Comparison of ENCODE assay signal across 11 cellular contexts in genomic region chr11:68337399-68337835, GRCh38. TPM values are rescaled to one million over a fixed set of nuclear protein-coding genes. Genes with fewer than 3 reads are reported as not detected.
DNase-seq lines count a peak whose midpoint lies in the region; ATAC-seq and TF ChIP-seq lines count a peak whose summit lies in the region.
"Had no signal": no experiment of that assay in that cellular context is flagged by ENCODE, and none has a peak within 500 bp of the region (broad histone marks: within the 10 kb centered on the region; RNA-seq: fewer than 3 reads in every experiment).

No MANE protein-coding gene starts in this region.

- peaks cover 27 to 100% (median 92%) of the 10 kb centered on the region in 11 experiments; a peak in 20 of 22 replicates for H4K20me1 ChIP-seq in BLaER1 treated with 17β-estradiol and CSF1 and Interleukin-3, amounts not matched to agents 10 nM and 100 nM

- peaks cover 0 to 43% (median 9%) of the 10 kb centered on the region in 11 experiments; a peak in 9 of 22 replicates for H3K36me3 ChIP-seq in BLaER1 treated with 17β-estradiol and CSF1 and Interleukin-3, amounts not matched to agents 10 nM and 100 nM
- H3K36me3 ChIP-seq in ovary: no peaks in the 10 kb centered on the region

- no peak overlapping the region for H3K4me3 ChIP-seq in BLaER1 treated with 17β-estradiol and CSF1 and Interleukin-3, amounts not matched to agents 10 nM and 100 nM
- no peak overlapping the region for H3K4me3 ChIP-seq in HL-60 (replicated peaks; ENCODE audit: insufficient read depth, low read length)
- H3K4me3 ChIP-seq in ovary: no peak overlapping the region

- DNase-seq in HL-60 (ENCODE audit: low read depth in 1 of 2, low spot score in 1 of 2): peak; percentile 52 to 88
- peak; percentile 48 for DNase-seq in activated CD4-positive, alpha-beta memory T cell treated with anti-CD3 and anti-CD28 coated beads, Interleukin-2, amount 10 ng/mL, durations not matched to agents 7 days and 5 days
- DNase-seq in mesothelial cell of epicardium (ENCODE audit: low spot score in 2 of 2, unreplicated experiment in 2 of 2): no peak
- no peak for DNase-seq in hippocampal formation (lab: John Stamatoyannopoulos, UW)
- DNase-seq in ovary: no peak
- no peak for DNase-seq in SHP77 (lab: John Stamatoyannopoulos, UW)
- DNase-seq: kidney glomerular epithelial cell, NCI-H524 had no signal

- CTCF ChIA-PET in activated CD4-positive, alpha-beta memory T cell treated with anti-CD3 and anti-CD28 coated beads, Interleukin-2, amount 10 ng/mL, durations not matched to agents 7 days and 5 days (lab: Charles Lee): interaction anchor here (0.7 to 1.1 kb wide), 2 partner anchors 10 to 26 kb away, joined by 3 to 6 read pairs; no protein-coding TSS in a partner anchor

- H3K36me3 Mint-ChIP-seq in activated CD4-positive, alpha-beta memory T cell treated with anti-CD3 and anti-CD28 coated beads, Interleukin-2, amount 10 ng/mL, durations not matched to agents 7 days and 5 days (ENCODE audit: low read depth): peaks cover 4% of the 10 kb centered on the region
- H3K36me3 Mint-ChIP-seq in mesothelial cell of epicardium: peaks cover 3% of the 10 kb centered on the region
- H3K36me3 Mint-ChIP-seq: IgD-negative memory B cell had no signal

- peaks cover 0 to 26% (median 0%) of the 10 kb centered on the region in 11 experiments; a peak in 1 of 22 replicates for H3K27me3 ChIP-seq in BLaER1 treated with 17β-estradiol and CSF1 and Interleukin-3, amounts not matched to agents 10 nM and 100 nM
- H3K27me3 ChIP-seq in HL-60 (ENCODE audit: insufficient read depth, poor library complexity, severe bottlenecking) (no peaks in the 10 kb centered on the region), ovary (no peaks in the 10 kb centered on the region)

- H3K4me3 Mint-ChIP-seq in activated CD4-positive, alpha-beta memory T cell treated with anti-CD3 and anti-CD28 coated beads, Interleukin-2, amount 10 ng/mL, durations not matched to agents 7 days and 5 days: peak overlapping the region; percentile 31
- no peak overlapping the region for H3K4me3 Mint-ChIP-seq in mesothelial cell of epicardium

- H3K4me1 Mint-ChIP-seq in activated CD4-positive, alpha-beta memory T cell treated with anti-CD3 and anti-CD28 coated beads, Interleukin-2, amount 10 ng/mL, durations not matched to agents 7 days and 5 days: peaks cover 74% of the 10 kb centered on the region
- H3K4me1 Mint-ChIP-seq in mesothelial cell of epicardium: peaks cover 32% of the 10 kb centered on the region

- TF ChIP-seq CTCF in HL-60 (IDR thresholded peaks at IDR 0.05; ENCODE audit: insufficient read depth, low read length) (no peak), mesothelial cell of epicardium (IDR thresholded peaks at IDR 0.05; ENCODE audit: unreplicated experiment) (no peak), ovary (IDR thresholded peaks at IDR 0.05) (no peak)

- H3K27ac ChIP-seq in BLaER1 treated with 17β-estradiol and CSF1 and Interleukin-3, amounts not matched to agents 10 nM and 100 nM: peak overlapping the region in 8 of 11 experiments; percentile 45 to 72 (median 69); a peak in 16 of 22 replicates
- H3K27ac ChIP-seq in HL-60 (replicated peaks): no peak overlapping the region
- H3K27ac ChIP-seq in ovary: no peak overlapping the region

- no peak for ATAC-seq in GM21737 (IDR thresholded peaks at IDR 0.05; ENCODE audit: unreplicated experiment)

- no peak for TF ChIP-seq POLR2A in ovary (IDR thresholded peaks at IDR 0.05)

- POLR2A ChIA-PET in activated CD4-positive, alpha-beta memory T cell treated with anti-CD3 and anti-CD28 coated beads, Interleukin-2, amount 10 ng/mL, durations not matched to agents 7 days and 5 days (lab: Charles Lee): interaction anchor here (1.1 to 1.3 kb wide), 2 partner anchors 9 to 66 kb away, joined by 3 read pairs; partner anchors contain the start of gene C11orf24

- peak overlapping the region; percentile 69 to 92 (median 74) for H3K4me2 ChIP-seq in BLaER1 treated with 17β-estradiol and CSF1 and Interleukin-3, amounts not matched to agents 10 nM and 100 nM

- WGBS in ovary, 3 donors: 88 to 94% (median 91%) methylated on average over 4 of the region's 4 CpGs

- no peak for TF ChIP-seq EP300 in ovary (IDR thresholded peaks at IDR 0.05)

- H3K9me3 Mint-ChIP-seq in activated CD4-positive, alpha-beta memory T cell treated with anti-CD3 and anti-CD28 coated beads, Interleukin-2, amount 10 ng/mL, durations not matched to agents 7 days and 5 days: no peaks in the 10 kb centered on the region
- H3K9me3 Mint-ChIP-seq in mesothelial cell of epicardium: no peaks in the 10 kb centered on the region
- H3K9me3 Mint-ChIP-seq: IgD-negative memory B cell had no signal

- H3K9ac ChIP-seq in BLaER1 treated with 17β-estradiol and CSF1 and Interleukin-3, amounts not matched to agents 10 nM and 100 nM: peak overlapping the region in 6 of 11 experiments; percentile 10 to 58 (median 44); a peak in 10 of 22 replicates

- peaks cover 42 to 94% (median 81%) of the 10 kb centered on the region in 10 experiments for H3K4me1 ChIP-seq in BLaER1 treated with 17β-estradiol and CSF1 and Interleukin-3, amounts not matched to agents 10 nM and 100 nM
- peaks cover 13% of the 10 kb centered on the region for H3K4me1 ChIP-seq in ovary (ENCODE audit: insufficient read depth)

- no peaks in the 10 kb centered on the region for H3K9me3 ChIP-seq in BLaER1 treated with 17β-estradiol and CSF1 and Interleukin-3, amounts not matched to agents 10 nM and 100 nM (replicated peaks in 1 of 11)
- no peaks in the 10 kb centered on the region for H3K9me3 ChIP-seq in ovary

- H3K27ac Mint-ChIP-seq in activated CD4-positive, alpha-beta memory T cell treated with anti-CD3 and anti-CD28 coated beads, Interleukin-2, amount 10 ng/mL, durations not matched to agents 7 days and 5 days: peak overlapping the region; percentile 59
- H3K27ac Mint-ChIP-seq in mesothelial cell of epicardium: peak overlapping the region; percentile 5
- H3K27ac Mint-ChIP-seq: IgD-negative memory B cell had no signal

- no peaks in the 10 kb centered on the region for H3K27me3 Mint-ChIP-seq in activated CD4-positive, alpha-beta memory T cell treated with anti-CD3 and anti-CD28 coated beads, Interleukin-2, amount 10 ng/mL, durations not matched to agents 7 days and 5 days
- H3K27me3 Mint-ChIP-seq in mesothelial cell of epicardium (ENCODE audit: low read depth): no peaks in the 10 kb centered on the region
- H3K27me3 Mint-ChIP-seq: IgD-negative memory B cell had no signal

- intact Hi-C loops in ovary (cut with DNase I): no loop called here

RNA-seq across cellular contexts. Expression of gene LRP5, which starts 25.0 kb away (rescaled TPM):
- total RNA-seq in activated CD4-positive, alpha-beta memory T cell treated with anti-CD3 and anti-CD28 coated beads, Interleukin-2, amount 10 ng/mL, durations not matched to agents 7 days and 5 days: 10 to 100 TPM; 12.3 to 13.5 TPM
- total RNA-seq in mesothelial cell of epicardium (72.5 to 76.6 TPM (median 74.7 TPM) in 3 replicates), ovary (10 to 100 TPM; 21.8 to 63.8 (median 52.9) TPM)
- polyA plus RNA-seq in ovary: 10 to 100 TPM in 1 of 2 donors, 1 to 10 TPM in 1; 3.1 to 47.2 TPM

Comparison
In these comparisons a context has a peak if more than half of its experiments do, and no peak if none do; other contexts are left out.
1. H3K27ac ChIP-seq: peak in BLaER1 treated with 17β-estradiol and CSF1 and Interleukin-3, amounts not matched to agents 10 nM and 100 nM (8 of 11); none in HL-60 (single experiment) and ovary (0 of 2).
2. DNase-seq: peak in HL-60 (2 of 2) and activated CD4-positive, alpha-beta memory T cell treated with anti-CD3 and anti-CD28 coated beads, Interleukin-2, amount 10 ng/mL, durations not matched to agents 7 days and 5 days (single experiment); none in mesothelial cell of epicardium (0 of 2), hippocampal formation (0 of 2), ovary (0 of 5) and SHP77 (0 of 2).